ENCODE assay signal across 1 cellular context in genomic region chr2:142218471-142218870, GRCh38.
TF ChIP-seq lines count a peak whose summit lies in the region.

No MANE protein-coding gene starts in this region.

TF ChIP-seq in A549, 52 proteins besides CTCF, POLR2A, EP300 and RAD21 (continued from another document):
- no peak for TF ChIP-seq ELK1 (IDR thresholded peaks at IDR 0.05; ENCODE audit: low read depth, low read length)
